10 cellular contexts compared by ENCODE assay signal in genomic region chr10:373015-373414, GRCh38.
DNase-seq lines count a peak whose midpoint lies in the region; TF ChIP-seq lines count a peak whose summit lies in the region.
"Had no signal": no experiment of that assay in that cellular context is flagged by ENCODE, and none has a peak within 500 bp of the region (broad histone marks: within the 10 kb centered on the region; RNA-seq: fewer than 3 reads in every experiment).

No MANE protein-coding gene starts in this region.

- H3K4me1 ChIP-seq in SJCRH30, result peaks cover 19% of the 10 kb centered on the region

- no peaks in the 10 kb centered on the region for H3K27me3 ChIP-seq in SJCRH30

- no peaks in the 10 kb centered on the region for H3K9me3 ChIP-seq in SJCRH30 (replicated peaks)

- DNase-seq in A172 (ENCODE audit: low spot score), result peak; percentile 4
- no peak for DNase-seq in SJCRH30
- peak; percentile 61 for DNase-seq in fibroblast of the aortic adventitia (ENCODE audit: low read depth)
- DNase-seq in non-pigmented ciliary epithelial cell (ENCODE audit: low read depth), result peak; percentile 34
- DNase-seq in NCI-H2227 treated with DMSO at 0.1 percent for 48 hours (lab: John Stamatoyannopoulos, UW), result no peak
- DNase-seq in HPDE6-E6E7 (ENCODE audit: extremely low spot score), result no peak
- DNase-seq in NOMO-1 treated with dmso at 0.1 percent for 144 hours (lab: John Stamatoyannopoulos, UW; ENCODE audit: unreplicated experiment), result no peak
- no peak for DNase-seq in NCI-H1417 (lab: John Stamatoyannopoulos, UW)
- DNase-seq: activated T-cell treated with anti-CD3 and anti-CD28 coated beads for 4 hours, NCI-H446 had no signal

- TF ChIP-seq CTCF in fibroblast of the aortic adventitia (IDR thresholded peaks at IDR 0.05; ENCODE audit: insufficient read depth, low read length), result no peak

- H3K4me3 ChIP-seq in SJCRH30, result no peak overlapping the region
- no peak overlapping the region for H3K4me3 ChIP-seq in fibroblast of the aortic adventitia (ENCODE audit: low read depth, low read length)

- peak overlapping the region; percentile 82 for H3K27ac ChIP-seq in SJCRH30

- H3K36me3 ChIP-seq in SJCRH30, result no peaks in the 10 kb centered on the region

Comparison
In these comparisons a context has a peak if more than half of its experiments do, and no peak if none do; other contexts are left out.
1. DNase-seq: peak in A172 (single experiment), fibroblast of the aortic adventitia (single experiment) and non-pigmented ciliary epithelial cell (single experiment); none in SJCRH30 (0 of 2), NCI-H2227 treated with DMSO at 0.1 percent for 48 hours (single experiment), HPDE6-E6E7 (single experiment), NOMO-1 treated with dmso at 0.1 percent for 144 hours (single experiment) and NCI-H1417 (0 of 3).